Comparison of ENCODE assay signal across 35 cellular contexts in the genomic region with DNA sequence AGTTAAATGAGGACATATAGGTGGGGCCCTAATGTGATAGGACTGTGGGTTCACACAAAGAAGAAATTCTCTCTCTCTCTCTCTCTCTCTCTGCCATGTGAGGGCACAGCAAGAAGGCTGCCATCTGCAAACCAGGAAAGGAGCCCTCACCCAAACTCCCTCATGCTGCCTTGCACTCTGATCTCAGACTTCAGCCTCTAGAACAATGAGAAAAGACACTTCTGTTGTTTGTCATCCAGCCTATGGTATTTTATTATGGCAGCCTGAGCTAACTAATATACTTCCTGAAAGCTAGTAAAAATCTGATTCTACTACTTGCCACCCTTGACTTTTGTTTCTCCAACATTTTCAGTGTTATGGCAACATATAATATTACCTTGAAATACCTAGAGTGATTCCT.
"Had no signal": no experiment of that assay in that cellular context is flagged by ENCODE, and none has a peak within 500 bp of the region (broad histone marks: within the 10 kb centered on the region; RNA-seq: fewer than 3 reads in every experiment).

No MANE protein-coding gene starts in this region.

- H3K9me3 ChIP-seq: MG63 had no signal

- H3K27ac ChIP-seq: KMS-11 had no signal

- H3K4me3 ChIP-seq: MG63 had no signal

- H3K4me2 ChIP-seq: KMS-11 had no signal

- H3K27me3 ChIP-seq: MG63 had no signal

- H3K9ac ChIP-seq: KMS-11 had no signal

- DNase-seq: Karpas-422, Kasumi-1, KG1, MG63, MM.1S, MV-4-11, NCI-H1048, NCI-H1092, NCI-H1092 treated with DMSO at 0.1 percent for 48 hours, NCI-H1105, NCI-H1105 treated with DMSO at 0.1 percent for 48 hours, NCI-H1417, NCI-H1417 treated with DMSO at 0.1 percent for 48 hours, NCI-H1436, NCI-H1436 treated with DMSO at 0.1 percent for 48 hours, NCI-H146, NCI-H1694, NCI-H1694 treated with DMSO at 0.1 percent for 48 hours, NCI-H187, NCI-H187 treated with DMSO at 0.1 percent for 48 hours, NCI-H1930, NCI-H2029, NCI-H2029 treated with DMSO at 0.1 percent for 48 hours, NCI-H2081, NCI-H2081 treated with DMSO at 0.1 percent for 48 hours, NCI-H2107, NCI-H2171, NCI-H2171 treated with DMSO at 0.1 percent for 48 hours, NCI-H2227 treated with DMSO at 0.1 percent for 48 hours, NCI-H226, NCI-H446, NCI-H446 treated with DMSO at 0.1 percent for 48 hours, NCI-H510A, NCI-H510A treated with DMSO at 0.1 percent for 48 hours had no signal

- H3K36me3 ChIP-seq: MG63 had no signal
